In the genomic region with DNA sequence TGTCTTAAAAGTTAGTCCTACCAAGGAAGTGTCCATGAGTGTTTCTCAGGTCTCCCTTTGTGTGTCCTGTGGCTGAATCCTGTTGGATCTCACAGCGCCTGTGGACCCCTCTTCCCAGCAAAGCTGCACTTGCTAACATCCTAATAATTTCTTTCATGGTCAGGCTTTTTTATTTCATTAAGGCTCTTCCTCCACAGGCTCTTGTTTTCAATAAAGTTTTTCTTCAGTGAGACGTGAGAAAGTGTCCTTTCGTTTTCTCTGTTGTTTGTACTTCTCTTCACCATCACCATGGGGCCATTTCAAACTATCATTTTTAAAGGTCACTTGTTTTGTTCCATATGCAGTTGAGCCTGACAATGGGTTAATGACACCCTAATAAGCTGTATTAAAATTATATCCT, we compare ENCODE assay signal across 25 cellular contexts.
DNase-seq lines count a peak whose midpoint lies in the region; ATAC-seq, FAIRE-seq and TF ChIP-seq lines count a peak whose summit lies in the region.
"Had no signal": no experiment of that assay in that cellular context is flagged by ENCODE, and none has a peak within 500 bp of the region (broad histone marks: within the 10 kb centered on the region; RNA-seq: fewer than 3 reads in every experiment).

No MANE protein-coding gene starts in this region.

- H3K18ac ChIP-seq in IMR-90 (ENCODE audit: low read depth, low read length): 0 out of 2 replicates have a peak overlapping the region, but pooled peaks have one; percentile 47

- H3K9me1 ChIP-seq in IMR-90 (ENCODE audit: insufficient read depth, low read length): no peaks in the 10 kb centered on the region

- TF ChIP-seq CTCF in IMR-90 (conservative IDR thresholded peaks at IDR 0.05; ENCODE audit: low read depth, low read length) (no peak), GM12878 (IDR thresholded peaks at IDR 0.05 in 2 of 3, conservative IDR thresholded peaks at IDR 0.05 in 1 of 3; ENCODE audit: control insufficient read depth in 2 of 3, extremely low read depth in 1 of 3, insufficient read depth in 1 of 3, low read depth in 3 of 3, low read length in 3 of 3) (no peak), mesothelial cell of epicardium (IDR thresholded peaks at IDR 0.05; ENCODE audit: unreplicated experiment) (no peak)

- no peaks in the 10 kb centered on the region for H3K79me2 ChIP-seq in GM12878 (ENCODE audit: control insufficient read depth, insufficient read depth, low read length)

- no peak for TF ChIP-seq EP300 in GM12878 (IDR thresholded peaks at IDR 0.05; ENCODE audit: borderline replicate concordance in 1 of 2, control insufficient read depth in 1 of 2, low read depth in 2 of 2, low read length in 2 of 2)

- BruUV-seq in IMR-90 (replicated peaks; lab: Mats Ljungman, UMichigan) (no TSS peak), GM12878 (replicated peaks; lab: Mats Ljungman, UMichigan) (no TSS peak)

- no peak overlapping the region for H3K4me3 Mint-ChIP-seq in mesothelial cell of epicardium
- H3K4me3 Mint-ChIP-seq in activated CD8-positive, alpha-beta memory T cell treated with anti-CD3 and anti-CD28 coated beads, Interleukin-2, amount 10 ng/mL, durations not matched to agents 7 days and 5 days: no peak overlapping the region
- H3K4me3 Mint-ChIP-seq: B cell; CD4-positive, CD25-positive, alpha-beta regulatory T cell; CD8-positive, alpha-beta T cell; HFFc6 had no signal

- RAD21 ChIA-PET in GM12878 (lab: Charles Lee; ENCODE audit: unreplicated experiment): no interaction called here

- H3K9me3 ChIP-seq in IMR-90 (ENCODE audit: control insufficient read depth, insufficient read depth, low read length) (no peaks in the 10 kb centered on the region), GM12878 (replicated peaks; ENCODE audit: control insufficient read depth, insufficient read depth, low read length) (no peaks in the 10 kb centered on the region)
- H3K9me3 ChIP-seq: BLaER1, Caco-2, HAP-1 had no signal

- peaks cover 7% of the 10 kb centered on the region for H3K9me3 Mint-ChIP-seq in mesothelial cell of epicardium
- H3K9me3 Mint-ChIP-seq in activated CD8-positive, alpha-beta memory T cell treated with anti-CD3 and anti-CD28 coated beads, Interleukin-2, amount 10 ng/mL, durations not matched to agents 7 days and 5 days (ENCODE audit: low read depth): no peaks in the 10 kb centered on the region
- H3K9me3 Mint-ChIP-seq: CD8-positive, alpha-beta T cell had no signal

- SMC1A ChIA-PET in GM12878 (lab: Charles Lee; ENCODE audit: uncharacterized antibody, unreplicated experiment): no interaction called here

- H3K4me3 ChIP-seq in IMR-90 (ENCODE audit: insufficient read depth, low read depth, low read length) (no peak overlapping the region), GM12878 (no peak overlapping the region)
- H3K4me3 ChIP-seq: BLaER1, HAP-1 had no signal

- H2BK120ac ChIP-seq in IMR-90 (ENCODE audit: low read depth, low read length): no peak overlapping the region; the same call in 1 of the 2 replicates

- no peak overlapping the region for H3K4ac ChIP-seq in IMR-90 (ENCODE audit: low read depth, low read length)

- no peak overlapping the region; the same call in 1 of the 2 replicates for H4K91ac ChIP-seq in IMR-90 (ENCODE audit: insufficient read depth, low read depth, low read length)

- in situ Hi-C loops in IMR-90 (cut with MboI; ENCODE audit: low sequenced_read_pairs): no loop called here
- in situ Hi-C loops in GM12878 (cut with MboI): no loop called here

- H3K27me3 Mint-ChIP-seq in mesothelial cell of epicardium (ENCODE audit: low read depth): no peaks in the 10 kb centered on the region
- no peaks in the 10 kb centered on the region for H3K27me3 Mint-ChIP-seq in activated CD8-positive, alpha-beta memory T cell treated with anti-CD3 and anti-CD28 coated beads, Interleukin-2, amount 10 ng/mL, durations not matched to agents 7 days and 5 days
- H3K27me3 Mint-ChIP-seq: B cell; CD4-positive, CD25-positive, alpha-beta regulatory T cell had no signal

- H3K4me2 ChIP-seq in IMR-90 (ENCODE audit: low read depth, low read length): no peak overlapping the region
- H3K4me2 ChIP-seq in GM12878 (ENCODE audit: control insufficient read depth, insufficient read depth): no peak overlapping the region
- H3K4me2 ChIP-seq: BLaER1 had no signal

- peak overlapping the region; percentile 57 for H3K27ac Mint-ChIP-seq in mesothelial cell of epicardium
- no peak overlapping the region for H3K27ac Mint-ChIP-seq in activated CD8-positive, alpha-beta memory T cell treated with anti-CD3 and anti-CD28 coated beads, Interleukin-2, amount 10 ng/mL, durations not matched to agents 7 days and 5 days
- H3K27ac Mint-ChIP-seq: B cell; CD8-positive, alpha-beta T cell; HFFc6 had no signal

- intact Hi-C loops in IMR-90 (cut with micrococcal nuclease) (no loop called here), GM12878 (cut with micrococcal nuclease; ENCODE audit: unreplicated experiment) (no loop called here)

- peaks cover 18% of the 10 kb centered on the region for H3K4me1 Mint-ChIP-seq in mesothelial cell of epicardium
- no peaks in the 10 kb centered on the region for H3K4me1 Mint-ChIP-seq in activated CD8-positive, alpha-beta memory T cell treated with anti-CD3 and anti-CD28 coated beads, Interleukin-2, amount 10 ng/mL, durations not matched to agents 7 days and 5 days
- H3K4me1 Mint-ChIP-seq: B cell; CD4-positive, CD25-positive, alpha-beta regulatory T cell had no signal

- FAIRE-seq in GM12878 (lab: Jason Lieb, UNC): no peak
- FAIRE-seq: A204.1, D721Med, GM12891, H54 had no signal

- H3K27ac ChIP-seq in IMR-90 (ENCODE audit: insufficient read depth, low read length) (no peak overlapping the region), GM12878 (ENCODE audit: control insufficient read depth, insufficient read depth) (no peak overlapping the region)
- H3K27ac ChIP-seq: 22Rv1, BLaER1, C4-2B had no signal

- no peak overlapping the region for H3K56ac ChIP-seq in IMR-90 (ENCODE audit: extremely low read depth, insufficient read depth, low read length)

- H3K36me3 ChIP-seq in IMR-90 (ENCODE audit: control insufficient read depth, insufficient read depth, low read length) (no peaks in the 10 kb centered on the region), GM12878 (ENCODE audit: control insufficient read depth in 2 of 2, insufficient read depth in 2 of 2, low read length in 1 of 2) (no peaks in the 10 kb centered on the region)
- H3K36me3 ChIP-seq: BLaER1, HAP-1 had no signal

- H3K14ac ChIP-seq in IMR-90 (replicated peaks; ENCODE audit: low read depth, low read length): no peak overlapping the region

- H3K36me3 Mint-ChIP-seq in mesothelial cell of epicardium: no peaks in the 10 kb centered on the region
- H3K36me3 Mint-ChIP-seq in activated CD8-positive, alpha-beta memory T cell treated with anti-CD3 and anti-CD28 coated beads, Interleukin-2, amount 10 ng/mL, durations not matched to agents 7 days and 5 days: no peaks in the 10 kb centered on the region
- H3K36me3 Mint-ChIP-seq: CD4-positive, CD25-positive, alpha-beta regulatory T cell; CD8-positive, alpha-beta T cell had no signal

- no peak overlapping the region for H2BK15ac ChIP-seq in IMR-90 (ENCODE audit: low read depth, low read length)

- TF ChIP-seq POLR2A in IMR-90 (IDR thresholded peaks at IDR 0.05; ENCODE audit: low read depth, low read length) (no peak), GM12878 (IDR thresholded peaks at IDR 0.05; ENCODE audit: low read depth, low read length) (no peak)

- no peak overlapping the region for H2BK5ac ChIP-seq in IMR-90 (ENCODE audit: low read depth, low read length, poor library complexity, severe bottlenecking)

- no peak overlapping the region; a peak in 1 of 4 replicates for H4K8ac ChIP-seq in IMR-90 (ENCODE audit: low read depth in 2 of 2, low read length in 2 of 2)

- ATAC-seq in IMR-90 (ENCODE audit: low read depth) (no peak), GM12878 (no peak)
- ATAC-seq in activated CD8-positive, alpha-beta memory T cell treated with anti-CD3 and anti-CD28 coated beads, Interleukin-2, amount 10 ng/mL, durations not matched to agents 7 days and 5 days: no peak
- ATAC-seq: CD8-positive, alpha-beta T cell had no signal

- H2AK5ac ChIP-seq in IMR-90 (ENCODE audit: low read depth, low read length): no peak overlapping the region

- H3K23ac ChIP-seq in IMR-90 (ENCODE audit: low read depth, low read length): no peak overlapping the region

- dilution Hi-C loops in IMR-90 (cut with HindIII; ENCODE audit: low sequenced_read_pairs, unreplicated experiment): no loop called here

- H4K20me1 ChIP-seq in IMR-90 (ENCODE audit: insufficient read depth, low read length) (no peaks in the 10 kb centered on the region), GM12878 (ENCODE audit: control insufficient read depth, insufficient read depth) (no peaks in the 10 kb centered on the region)
- H4K20me1 ChIP-seq: BLaER1 had no signal

- TF ChIP-seq RAD21 in IMR-90 (IDR thresholded peaks at IDR 0.05; ENCODE audit: low read length) (no peak), GM12878 (IDR thresholded peaks at IDR 0.05; ENCODE audit: insufficient read depth, low read depth, low read length) (no peak)

- no peaks in the 10 kb centered on the region for H3K79me1 ChIP-seq in IMR-90 (ENCODE audit: low read depth in 1 of 2, low read length in 2 of 2)

- 100% methylated on average over 1 of the region's 3 CpGs; no CpG with 5 or more reads in 1 of the 2 experiments for WGBS in IMR-90 (ENCODE audit: extremely low coverage in 2 of 2, insufficient read length in 1 of 2), 2 experiments
- 31% methylated on average over 3 of the region's 3 CpGs for WGBS in GM12878 (ENCODE audit: insufficient coverage, insufficient replicate concordance, low lambda C conversion rate, missing lambda C conversion rate)

- peaks cover 5% of the 10 kb centered on the region for H3K4me1 ChIP-seq in IMR-90 (ENCODE audit: control insufficient read depth, insufficient read depth, low read length)
- no peaks in the 10 kb centered on the region for H3K4me1 ChIP-seq in GM12878 (ENCODE audit: control insufficient read depth, insufficient read depth, low read length)
- H3K4me1 ChIP-seq: BLaER1, Caco-2, HAP-1 had no signal

- DNase-seq in NCI-H1417 (lab: John Stamatoyannopoulos, UW) (peak in 2 of 3 experiments; percentile 29 to 84), NCI-H1417 treated with DMSO at 0.1 percent for 48 hours (lab: John Stamatoyannopoulos, UW) (no peak), IMR-90 (no peak), GM12878 (ENCODE audit: low read depth, low spot score) (no peak), mesothelial cell of epicardium (ENCODE audit: low spot score in 2 of 2, unreplicated experiment in 2 of 2) (no peak), HK-2 (ENCODE audit: unreplicated experiment) (no peak), D341Med (ENCODE audit: low spot score) (no peak)
- DNase-seq in activated CD8-positive, alpha-beta memory T cell treated with anti-CD3 and anti-CD28 coated beads, Interleukin-2, amount 10 ng/mL, durations not matched to agents 7 days and 5 days: no peak
- DNase-seq: Caco-2; CD4-positive, CD25-positive, alpha-beta regulatory T cell; CD8-positive, alpha-beta T cell; DMS 273 treated with DMSO at 0.1 percent for 48 hours; EL; GDM1; GOT3; HFFc6 had no signal

- POLR2A ChIA-PET in IMR-90 (lab: Charles Lee; ENCODE audit: unreplicated experiment): no interaction called here
- POLR2A ChIA-PET in GM12878 (lab: Charles Lee): no interaction called here

- H2AFZ ChIP-seq in IMR-90 (replicated peaks; ENCODE audit: low read length, poor library complexity) (no peak overlapping the region), GM12878 (ENCODE audit: control insufficient read depth, low read depth, low read length) (no peak overlapping the region)

- no peak overlapping the region for H2BK20ac ChIP-seq in IMR-90 (ENCODE audit: low read depth, low read length)

- H3K9ac ChIP-seq in IMR-90 (ENCODE audit: low read depth, low read length) (no peak overlapping the region), GM12878 (ENCODE audit: control insufficient read depth, insufficient read depth, low read length) (no peak overlapping the region)
- H3K9ac ChIP-seq: BLaER1 had no signal

- CTCF ChIA-PET in IMR-90 (lab: Yijun Ruan, JAX) (no interaction called here), GM12878 (lab: Yijun Ruan, JAX) (no interaction called here)
- CTCF ChIA-PET in activated CD8-positive, alpha-beta memory T cell treated with anti-CD3 and anti-CD28 coated beads, Interleukin-2, amount 10 ng/mL, durations not matched to agents 7 days and 5 days (lab: Charles Lee): no interaction called here

- no peak overlapping the region for H2AK9ac ChIP-seq in IMR-90 (replicated peaks; ENCODE audit: low read depth, low read length, poor library complexity)

- H3K27me3 ChIP-seq in IMR-90 (ENCODE audit: control insufficient read depth, insufficient read depth, low read length): no peaks in the 10 kb centered on the region
- H3K27me3 ChIP-seq in GM12878 (replicated peaks in 1 of 2; ENCODE audit: control insufficient read depth in 2 of 2, insufficient read depth in 2 of 2, low read length in 1 of 2): no peaks in the 10 kb centered on the region; a peak in 2 of 4 replicates
- H3K27me3 ChIP-seq: BLaER1 had no signal

- H4K5ac ChIP-seq in IMR-90 (ENCODE audit: low read depth, low read length): no peak overlapping the region

Comparison
In these comparisons a context has a peak if more than half of its experiments do, and no peak if none do; other contexts are left out.
1. DNase-seq: peak in NCI-H1417 (2 of 3); none in NCI-H1417 treated with DMSO at 0.1 percent for 48 hours (single experiment), IMR-90 (single experiment), GM12878 (single experiment), mesothelial cell of epicardium (0 of 2), HK-2 (single experiment), D341Med (single experiment) and activated CD8-positive, alpha-beta memory T cell treated with anti-CD3 and anti-CD28 coated beads, Interleukin-2, amount 10 ng/mL, durations not matched to agents 7 days and 5 days (single experiment).